24 cellular contexts compared by ENCODE assay signal in the genomic region with DNA sequence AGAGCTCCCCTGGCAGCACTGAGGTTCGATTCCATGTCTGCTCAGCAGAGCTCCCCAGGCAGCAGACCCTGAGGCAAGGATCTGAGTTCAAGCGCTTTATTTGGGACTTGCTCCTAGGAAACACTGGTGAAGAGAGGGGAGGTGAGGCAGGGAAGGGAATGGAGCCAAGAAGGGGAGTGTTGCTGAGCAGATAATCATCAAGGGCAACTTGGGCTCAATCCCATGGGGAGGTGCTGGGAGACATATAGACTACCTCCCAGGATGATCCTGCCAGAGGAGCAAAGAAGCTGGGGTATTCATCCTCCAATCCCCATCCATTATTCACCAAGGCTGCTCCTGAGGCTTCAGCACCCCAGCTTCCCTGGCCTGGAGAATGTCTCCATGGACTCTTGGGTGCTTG. TPM values are rescaled to one million over a fixed set of nuclear protein-coding genes. Genes with fewer than 3 reads are reported as not detected.
"Had no signal": no experiment of that assay in that cellular context is flagged by ENCODE, and none has a peak within 500 bp of the region (broad histone marks: within the 10 kb centered on the region; RNA-seq: fewer than 3 reads in every experiment).

No MANE protein-coding gene starts in this region.

- H3K27me3 ChIP-seq: dorsolateral prefrontal cortex, gastrocnemius medialis had no signal

- H3K4me3 ChIP-seq: coronary artery, esophagus squamous epithelium, gastrocnemius medialis, heart right ventricle, left lung, lower lobe of right lung, mucosa of descending colon had no signal

- DNase-seq: dermis blood vessel endothelial cell; dorsolateral prefrontal cortex; effector CD4-positive, alpha-beta T cell; effector memory CD8-positive, alpha-beta T cell; endodermal cell; erythroblast; esophagus squamous epithelium; foreskin fibroblast; foreskin melanocyte; gastrocnemius medialis; glutamatergic neuron; heart right ventricle; hippocampal formation; left cardiac atrium; left lung; left ventricle myocardium superior; lower lobe of right lung; mesenchymal stem cell; mucosa of descending colon; naive B cell had no signal

- H3K4me1 ChIP-seq: gastrocnemius medialis, left lung had no signal

- H3K27ac ChIP-seq: coronary artery, epithelial cell of prostate, esophagus squamous epithelium, gastrocnemius medialis, heart right ventricle, left lung, lower lobe of right lung had no signal

- ATAC-seq: effector memory CD8-positive, alpha-beta T cell; esophagus mucosa; gastrocnemius medialis; heart right ventricle; left cardiac atrium; left lung; left ventricle myocardium superior; lower lobe of right lung; mucosa of descending colon had no signal

- H3K36me3 ChIP-seq: esophagus squamous epithelium, gastrocnemius medialis, heart right ventricle, left lung, lower lobe of right lung had no signal

- H3K9me3 ChIP-seq: esophagus squamous epithelium, gastrocnemius medialis, heart right ventricle, left lung, lower lobe of right lung, mucosa of descending colon had no signal

RNA-seq across cellular contexts. Expression of a gene that starts 47.0 kb away (rescaled TPM):
- polyA plus RNA-seq: keratinocyte had no signal
